ENCODE assay signal across 8 cellular contexts in genomic region chr15:77419050-77419835, GRCh38. TPM values are rescaled to one million over a fixed set of nuclear protein-coding genes. Genes with fewer than 3 reads are reported as not detected.
A peak's percentile ranks its signal among the peaks of the same experiment; 100 is the strongest.
DNase-seq lines count a peak whose midpoint lies in the region; ATAC-seq, FAIRE-seq and TF ChIP-seq lines count a peak whose summit lies in the region.

No MANE protein-coding gene starts in this region.

- ATAC-seq in GM19395 (IDR thresholded peaks at IDR 0.05; ENCODE audit: unreplicated experiment): peak; percentile 14
- no peak for ATAC-seq in lower lobe of right lung

- TF ChIP-seq CTCF in BJ (IDR thresholded peaks at IDR 0.05; ENCODE audit: insufficient read depth, low read depth, low read length) (peak; percentile 26), dorsolateral prefrontal cortex (IDR thresholded peaks at IDR 0.05 in 54 of 56, conservative IDR thresholded peaks at IDR 0.05 in 2 of 56; ENCODE audit: low read depth in 1 of 56, partially characterized antibody in 56 of 56) (peak in 51 of 56 donors; percentile 7 to 58 (median 36)), lower lobe of right lung (IDR thresholded peaks at IDR 0.05) (peak; percentile 31)

- peaks cover 56% of the 10 kb centered on the region for H3K4me1 ChIP-seq in lower lobe of right lung

- DNase-seq in BJ (ENCODE audit: low read depth): no peak
- DNase-seq in HTR-8/SVneo (ENCODE audit: insufficient read length, low spot score): peak; percentile 15
- peak; percentile 81 for DNase-seq in activated CD4-positive, alpha-beta T cell treated with anti-CD3 and anti-CD28 coated beads, Interleukin-2, amount 10 ng/mL, durations not matched to agents 24 days and 14 days
- DNase-seq in dorsolateral prefrontal cortex: peak in 5 of 10 donors; percentile 15 to 68 (median 47)
- peak; percentile 52 for DNase-seq in lower lobe of right lung
- peak; percentile 10 to 44 (median 11) for DNase-seq in stimulated activated CD4-positive, alpha-beta T cell treated with anti-CD3 and anti-CD28 coated beads, TNF-alpha, amount 100 ng/mL, for 24 hours (ENCODE audit: low read depth in 3 of 3)
- no peak for DNase-seq in NOMO-1 treated with dmso at 0.1 percent for 144 hours (lab: John Stamatoyannopoulos, UW; ENCODE audit: unreplicated experiment)

- peaks cover 6% of the 10 kb centered on the region for H3K36me3 Mint-ChIP-seq in activated CD4-positive, alpha-beta T cell treated with anti-CD3 and anti-CD28 coated beads, Interleukin-2, amount 10 ng/mL, durations not matched to agents 24 days and 14 days (ENCODE audit: low read depth)

- no peaks in the 10 kb centered on the region for H3K9me3 Mint-ChIP-seq in activated CD4-positive, alpha-beta T cell treated with anti-CD3 and anti-CD28 coated beads, Interleukin-2, amount 10 ng/mL, durations not matched to agents 24 days and 14 days

- H3K27ac ChIP-seq in dorsolateral prefrontal cortex (peak overlapping the region in 53 of 59 donors; percentile 20 to 99 (median 89)), lower lobe of right lung (peak overlapping the region; percentile 89)

- no peaks in the 10 kb centered on the region for H3K36me3 ChIP-seq in BJ (ENCODE audit: control insufficient read depth, insufficient read depth, low read length)
- H3K36me3 ChIP-seq in lower lobe of right lung: no peaks in the 10 kb centered on the region

- H3K4me3 ChIP-seq in BJ (ENCODE audit: low read depth, low read length) (peak overlapping the region; percentile 97), dorsolateral prefrontal cortex (peak overlapping the region; percentile 60 to 97 (median 89)), lower lobe of right lung (peak overlapping the region; percentile 93)

- H3K27me3 ChIP-seq in BJ (ENCODE audit: control insufficient read depth, insufficient read depth, low read length): no peaks in the 10 kb centered on the region
- no peaks in the 10 kb centered on the region for H3K27me3 ChIP-seq in dorsolateral prefrontal cortex
- H3K27me3 ChIP-seq in lower lobe of right lung (ENCODE audit: low read depth): no peaks in the 10 kb centered on the region

- FAIRE-seq in HTR-8/SVneo (lab: Jason Lieb, UNC): no peak

- no peaks in the 10 kb centered on the region for H3K9me3 ChIP-seq in lower lobe of right lung

- POLR2A ChIA-PET in BJ (lab: Charles Lee): interaction anchor here (0.6 to 1.0 kb wide), 3 partner anchors 63 to 236 kb away, joined by 3 to 5 read pairs (median 3); no protein-coding TSS in a partner anchor

- peak overlapping the region; percentile 91 for H3K27ac Mint-ChIP-seq in activated CD4-positive, alpha-beta T cell treated with anti-CD3 and anti-CD28 coated beads, Interleukin-2, amount 10 ng/mL, durations not matched to agents 24 days and 14 days

- peaks cover 29% of the 10 kb centered on the region for H3K4me1 Mint-ChIP-seq in activated CD4-positive, alpha-beta T cell treated with anti-CD3 and anti-CD28 coated beads, Interleukin-2, amount 10 ng/mL, durations not matched to agents 24 days and 14 days

- H3K27me3 Mint-ChIP-seq in activated CD4-positive, alpha-beta T cell treated with anti-CD3 and anti-CD28 coated beads, Interleukin-2, amount 10 ng/mL, durations not matched to agents 24 days and 14 days: no peaks in the 10 kb centered on the region

- CTCF ChIA-PET in BJ (lab: Yijun Ruan, JAX): interaction anchor here (0.6 to 1.9 kb wide), 10 partner anchors 26 to 314 kb away, joined by 3 to 14 read pairs (median 3); no protein-coding TSS in a partner anchor

- intact Hi-C loops in activated CD4-positive, alpha-beta T cell treated with anti-CD3 and anti-CD28 coated beads, Interleukin-2, amount 10 ng/mL, durations not matched to agents 24 days and 14 days (cut with micrococcal nuclease): no loop called here
- intact Hi-C loops in dorsolateral prefrontal cortex (cut with DNase I): loop anchor here in 1 of 2 donors (5.0 to 10.0 kb wide), 4 partner anchors 64 to 304 kb away; no protein-coding TSS in a partner anchor
- intact Hi-C loops in lower lobe of right lung (cut with DNase I): no loop called here

- H3K4me3 Mint-ChIP-seq in activated CD4-positive, alpha-beta T cell treated with anti-CD3 and anti-CD28 coated beads, Interleukin-2, amount 10 ng/mL, durations not matched to agents 24 days and 14 days: peak overlapping the region; percentile 96

RNA-seq across cellular contexts. Expression of gene PEAK1, which starts 0.7 kb away (rescaled TPM):
- 40.7 and 49.1 TPM in 2 replicates for polyA plus RNA-seq in BJ (2011; rRNA removed)
- polyA minus RNA-seq in BJ (2011; rRNA and poly(A)+ RNA removed): 70.1 and 89.8 TPM in 2 replicates
- total RNA-seq in activated CD4-positive, alpha-beta T cell treated with anti-CD3 and anti-CD28 coated beads, Interleukin-2, amount 10 ng/mL, durations not matched to agents 24 days and 14 days: 25.9 and 28.2 TPM in 2 replicates
- total RNA-seq in dorsolateral prefrontal cortex (100 to 1,000 TPM in 24 of 120 experiments, 10 to 100 TPM in 96; 66.5 to 124 (median 92.9) TPM), lower lobe of right lung (112 TPM)

RNA-seq across cellular contexts. Expression of gene HMG20A, which starts 1.4 kb away (rescaled TPM):
- polyA plus RNA-seq in BJ (2011; rRNA removed): 31.0 and 40.1 TPM in 2 replicates
- polyA minus RNA-seq in BJ (2011; rRNA and poly(A)+ RNA removed): 34.6 and 48.6 TPM in 2 replicates
- 42.3 and 46.4 TPM in 2 replicates for total RNA-seq in activated CD4-positive, alpha-beta T cell treated with anti-CD3 and anti-CD28 coated beads, Interleukin-2, amount 10 ng/mL, durations not matched to agents 24 days and 14 days
- total RNA-seq in dorsolateral prefrontal cortex (100 to 1,000 TPM in 6 of 120 experiments, 10 to 100 TPM in 114; 48.0 to 113 (median 78.9) TPM), lower lobe of right lung (40.9 TPM)

Comparison
In these comparisons a context has a peak if more than half of its experiments do, and no peak if none do; other contexts are left out.
1. DNase-seq: peak in HTR-8/SVneo (single experiment), activated CD4-positive, alpha-beta T cell treated with anti-CD3 and anti-CD28 coated beads, Interleukin-2, amount 10 ng/mL, durations not matched to agents 24 days and 14 days (single experiment), lower lobe of right lung (single experiment) and stimulated activated CD4-positive, alpha-beta T cell treated with anti-CD3 and anti-CD28 coated beads, TNF-alpha, amount 100 ng/mL, for 24 hours (3 of 3); none in BJ (single experiment) and NOMO-1 treated with dmso at 0.1 percent for 144 hours (single experiment).
2. Peak in every context shown above with its lines, with median percentiles within 50 percentile points of each other: H3K4me3 ChIP-seq and CTCF ChIP-seq.